ENCODE assay signal across 8 cellular contexts in genomic region chr10:13706604-13707003, GRCh38.
DNase-seq lines count a peak whose midpoint lies in the region; ATAC-seq and TF ChIP-seq lines count a peak whose summit lies in the region.

No MANE protein-coding gene starts in this region.

- H3K4me1 Mint-ChIP-seq in CD14-positive monocyte = peaks cover 38% of the 10 kb centered on the region

- no TSS peak for BruUV-seq in Panc1 (replicated peaks; lab: Mats Ljungman, UMichigan)

- no peaks in the 10 kb centered on the region for H3K36me3 Mint-ChIP-seq in CD14-positive monocyte

- H3K79me2 ChIP-seq in fibroblast of lung (ENCODE audit: control insufficient read depth, insufficient read depth, low read length) (peaks cover 59% of the 10 kb centered on the region), neural cell (replicated peaks; ENCODE audit: insufficient read depth, low read length) (no peaks in the 10 kb centered on the region)

- H3K9ac ChIP-seq in fibroblast of lung (ENCODE audit: insufficient read depth, low read length) (peak overlapping the region; percentile 66), neural cell (ENCODE audit: low read length) (no peak overlapping the region)

- H4K20me1 ChIP-seq in fibroblast of lung (ENCODE audit: control insufficient read depth, extremely low read depth, insufficient read depth, low read length) = no peaks in the 10 kb centered on the region
- H4K20me1 ChIP-seq in neural cell (ENCODE audit: insufficient read depth) = no peaks in the 10 kb centered on the region

- no peak for TF ChIP-seq EP300 in neural cell (conservative IDR thresholded peaks at IDR 0.05; ENCODE audit: poor library complexity, severe bottlenecking)

- H3K27me3 Mint-ChIP-seq in CD14-positive monocyte (ENCODE audit: low read depth in 3 of 3) = peaks cover 4 to 27% (median 10%) of the 10 kb centered on the region in 3 donors

- H3K27me3 ChIP-seq in Panc1 (ENCODE audit: control insufficient read depth, insufficient read depth, low read length) (no peaks in the 10 kb centered on the region), fibroblast of lung (ENCODE audit: control insufficient read depth, insufficient read depth, low read length) (no peaks in the 10 kb centered on the region), neural cell (ENCODE audit: insufficient read depth, low read depth, low read length) (no peaks in the 10 kb centered on the region)

- H3K4me3 ChIP-seq in Panc1 (ENCODE audit: low read depth in 2 of 2, low read length in 2 of 2) (peak overlapping the region; percentile 48 to 75), fibroblast of lung (replicated peaks in 1 of 4; ENCODE audit: control extremely low read depth in 1 of 4, insufficient read depth in 1 of 4, low read depth in 3 of 4, low read length in 4 of 4) (peak overlapping the region; percentile 58 to 98 (median 70)), neural cell (ENCODE audit: low read length) (peak overlapping the region; percentile 58)

- H2AFZ ChIP-seq in fibroblast of lung (ENCODE audit: low read length) (no peak overlapping the region), neural cell (ENCODE audit: low read depth, low read length) (no peak overlapping the region)

- H3K27ac ChIP-seq in Panc1 (ENCODE audit: low read length) (peak overlapping the region; percentile 76), fibroblast of lung (ENCODE audit: insufficient read depth, low read length) (peak overlapping the region; percentile 75), neural cell (ENCODE audit: low read length) (no peak overlapping the region)

- no peaks in the 10 kb centered on the region for H3K9me3 Mint-ChIP-seq in CD14-positive monocyte

- peak overlapping the region in 1 of 7 donors; percentile 44 for H3K27ac Mint-ChIP-seq in CD14-positive monocyte

- no peaks in the 10 kb centered on the region for H3K9me2 ChIP-seq in neural cell (ENCODE audit: insufficient read depth, low read length)

- no peak for TF ChIP-seq RAD21 in neural cell (conservative IDR thresholded peaks at IDR 0.05)

- peaks cover 8% of the 10 kb centered on the region for H3K4me1 ChIP-seq in Panc1 (ENCODE audit: control insufficient read depth, insufficient read depth, low read length)
- H3K4me1 ChIP-seq in fibroblast of lung (ENCODE audit: control insufficient read depth, extremely low read depth, insufficient read depth, low read length) = peaks cover 14% of the 10 kb centered on the region

- no peak for ATAC-seq in Panc1

- intact Hi-C loops in CD14-positive monocyte (cut with micrococcal nuclease) (no loop called here), Panc1 (cut with micrococcal nuclease; ENCODE audit: unreplicated experiment) (no loop called here)

- H3K9me3 ChIP-seq in Panc1 (ENCODE audit: control insufficient read depth, insufficient read depth, low read depth, low read length) (no peaks in the 10 kb centered on the region), fibroblast of lung (ENCODE audit: control insufficient read depth, insufficient read depth, low read depth, low read length) (no peaks in the 10 kb centered on the region), neural cell (ENCODE audit: low read length) (no peaks in the 10 kb centered on the region)

- POLR2A ChIA-PET in Panc1 (lab: Charles Lee) = interaction anchor here (0.7 kb wide), 1 partner anchor 479 kb away, joined by 4 read pairs; no protein-coding TSS in a partner anchor

- peak overlapping the region; percentile 74 for H3K4me2 ChIP-seq in fibroblast of lung (ENCODE audit: extremely low read depth, insufficient read depth, low read length)
- H3K4me2 ChIP-seq in neural cell (ENCODE audit: low read length) = no peak overlapping the region

- DNase-seq in CD14-positive monocyte (ENCODE audit: low spot score) (no peak), Panc1 (ENCODE audit: low read depth, low spot score) (no peak), fibroblast of lung (ENCODE audit: low read depth in 2 of 2) (peak; percentile 35 to 47), SIG-M5 treated with dmso at 0.1 percent for 504 hours (lab: John Stamatoyannopoulos, UW; ENCODE audit: unreplicated experiment) (no peak), glomerular visceral epithelial cell (ENCODE audit: extremely low spot score) (no peak), NAMALWA (ENCODE audit: low spot score) (no peak), NCI-H82 (lab: John Stamatoyannopoulos, UW) (no peak)

- H3K36me3 ChIP-seq in Panc1 (ENCODE audit: control insufficient read depth, insufficient read depth, low read length) = no peaks in the 10 kb centered on the region
- H3K36me3 ChIP-seq in fibroblast of lung (ENCODE audit: control insufficient read depth, insufficient read depth, low read length) = peaks cover 9% of the 10 kb centered on the region
- H3K36me3 ChIP-seq in neural cell (ENCODE audit: insufficient read depth, low read length) = no peaks in the 10 kb centered on the region

- H3F3A ChIP-seq in neural cell (ENCODE audit: insufficient read depth, low read length, poor library complexity, severe bottlenecking) = no peaks in the 10 kb centered on the region

- CTCF ChIA-PET in Panc1 (lab: Charles Lee) = interaction anchor here (1.2 kb wide), 1 partner anchor 120 kb away, joined by 3 read pairs; the partner anchor contains the start of gene PRPF18

- in situ Hi-C loops in Panc1 (cut with HindIII; ENCODE audit: low pct_unique_long_range_greater_than_20kb, low sequenced_read_pairs) = no loop called here

- TF ChIP-seq CTCF in CD14-positive monocyte (IDR thresholded peaks at IDR 0.05) = no peak
- no peak for TF ChIP-seq CTCF in Panc1 (IDR thresholded peaks at IDR 0.05)
- no peak for TF ChIP-seq CTCF in fibroblast of lung (conservative IDR thresholded peaks at IDR 0.05 in 1 of 2, IDR thresholded peaks at IDR 0.05 in 1 of 2; ENCODE audit: low read depth in 1 of 2, low read length in 2 of 2)
- TF ChIP-seq CTCF in neural cell (IDR thresholded peaks at IDR 0.05; ENCODE audit: poor library complexity, severe bottlenecking) = no peak

- H3K4me3 Mint-ChIP-seq in CD14-positive monocyte = peak overlapping the region; percentile 77 to 96

TF ChIP-seq in neural cell, 6 proteins besides CTCF, POLR2A, EP300 and RAD21:
- TF ChIP-seq POLR2AphosphoS5 (IDR thresholded peaks at IDR 0.05) = no peak
- no peak for TF ChIP-seq TAF1 (IDR thresholded peaks at IDR 0.05; ENCODE audit: low read depth)
- TF ChIP-seq REST (IDR thresholded peaks at IDR 0.05; ENCODE audit: borderline replicate concordance) = no peak
- TF ChIP-seq MXI1 (conservative IDR thresholded peaks at IDR 0.05; ENCODE audit: poor library complexity, severe bottlenecking) = no peak
- TF ChIP-seq SMC3 (conservative IDR thresholded peaks at IDR 0.05; ENCODE audit: poor library complexity) = no peak
- no peak for TF ChIP-seq EZH2 (IDR thresholded peaks at IDR 0.05; ENCODE audit: borderline replicate concordance, insufficient read depth, low read length, poor library complexity, severe bottlenecking)

Comparison
In these comparisons a context has a peak if more than half of its experiments do, and no peak if none do; other contexts are left out.
1. DNase-seq: peak in fibroblast of lung (2 of 2); none in CD14-positive monocyte (single experiment), Panc1 (single experiment), SIG-M5 treated with dmso at 0.1 percent for 504 hours (single experiment), glomerular visceral epithelial cell (single experiment), NAMALWA (single experiment) and NCI-H82 (single experiment).
2. Peak in every context shown above with its lines, with median percentiles within 50 percentile points of each other: H3K4me3 ChIP-seq.